9 cellular contexts compared by ENCODE assay signal in genomic region chr12:32115404-32116104, GRCh38. TPM values are rescaled to one million over a fixed set of nuclear protein-coding genes. Genes with fewer than 3 reads are reported as not detected.
A peak's percentile ranks its signal among the peaks of the same experiment; 100 is the strongest.
DNase-seq lines count a peak whose midpoint lies in the region; ATAC-seq and TF ChIP-seq lines count a peak whose summit lies in the region.
"Had no signal": no experiment of that assay in that cellular context is flagged by ENCODE, and none has a peak within 500 bp of the region (broad histone marks: within the 10 kb centered on the region; RNA-seq: fewer than 3 reads in every experiment).

No MANE protein-coding gene starts in this region.

- peak overlapping the region; percentile 53 for H3K4me2 ChIP-seq in fibroblast of lung (ENCODE audit: extremely low read depth, insufficient read depth, low read length)
- H3K4me2 ChIP-seq: BLaER1 had no signal

- no peaks in the 10 kb centered on the region for H3K9me3 ChIP-seq in fibroblast of lung (ENCODE audit: control insufficient read depth, insufficient read depth, low read depth, low read length)
- H3K9me3 ChIP-seq: BLaER1 had no signal

- H3K4me1 ChIP-seq in fibroblast of lung (ENCODE audit: control insufficient read depth, extremely low read depth, insufficient read depth, low read length), result peaks cover 17% of the 10 kb centered on the region

- no peak overlapping the region for H2AFZ ChIP-seq in fibroblast of lung (ENCODE audit: low read length)

- H3K4me3 ChIP-seq in fibroblast of lung (replicated peaks in 1 of 4; ENCODE audit: control extremely low read depth in 1 of 4, insufficient read depth in 1 of 4, low read depth in 3 of 4, low read length in 4 of 4), result peak overlapping the region in 2 of 4 experiments; percentile 4 to 9
- H3K4me3 ChIP-seq: BLaER1 had no signal

- peaks cover 41% of the 10 kb centered on the region for H3K79me2 ChIP-seq in fibroblast of lung (ENCODE audit: control insufficient read depth, insufficient read depth, low read length)

- intact Hi-C loops in posterior vena cava (cut with DNase I), result no loop called here

- H3K27me3 ChIP-seq in fibroblast of lung (ENCODE audit: control insufficient read depth, insufficient read depth, low read length), result no peaks in the 10 kb centered on the region
- H3K27me3 ChIP-seq: BLaER1 had no signal

- no peak for ATAC-seq in HG02884 (IDR thresholded peaks at IDR 0.05; ENCODE audit: unreplicated experiment)

- H3K27ac ChIP-seq in fibroblast of lung (ENCODE audit: insufficient read depth, low read length), result peak overlapping the region; percentile 80
- H3K27ac ChIP-seq: BLaER1 had no signal

- DNase-seq in NCI-H2171 treated with DMSO at 0.1 percent for 48 hours (lab: John Stamatoyannopoulos, UW) (peak; percentile 30), NCI-H2171 (lab: John Stamatoyannopoulos, UW) (no peak), RPMI7951 (ENCODE audit: low read depth) (peak; percentile 98), fibroblast of lung (ENCODE audit: low read depth in 2 of 2) (peak; percentile 99), posterior vena cava (ENCODE audit: low spot score) (peak; percentile 94), NCI-H526 treated with DMSO at 0.1 percent for 48 hours (lab: John Stamatoyannopoulos, UW) (no peak), NCI-H82 treated with DMSO at 0.1 percent for 48 hours (lab: John Stamatoyannopoulos, UW; ENCODE audit: unreplicated experiment) (no peak)

- no peaks in the 10 kb centered on the region for H3K36me3 ChIP-seq in fibroblast of lung (ENCODE audit: control insufficient read depth, insufficient read depth, low read length)

- H3K9ac ChIP-seq in fibroblast of lung (ENCODE audit: insufficient read depth, low read length), result no peak overlapping the region
- H3K9ac ChIP-seq: BLaER1 had no signal

- no peaks in the 10 kb centered on the region for H4K20me1 ChIP-seq in fibroblast of lung (ENCODE audit: control insufficient read depth, extremely low read depth, insufficient read depth, low read length)
- H4K20me1 ChIP-seq: BLaER1 had no signal

- TF ChIP-seq CTCF in fibroblast of lung (conservative IDR thresholded peaks at IDR 0.05 in 1 of 2, IDR thresholded peaks at IDR 0.05 in 1 of 2; ENCODE audit: low read depth in 1 of 2, low read length in 2 of 2), result no peak

RNA-seq across cellular contexts. Expression of gene BICD1, which starts 8.9 kb away (rescaled TPM):
- total RNA-seq in RPMI7951 (2014; rRNA removed; shearing (Covaris generic)), result 10.5 and 15.1 TPM in 2 replicates
- total RNA-seq in fibroblast of lung, result 10.0 and 12.4 TPM in 2 replicates
- polyA plus RNA-seq in fibroblast of lung, result 11.1 and 17.6 TPM in 2 replicates
- polyA plus RNA-seq in fibroblast of lung (2012), result 13.6 and 18.3 TPM in 2 replicates
- 9.7 and 11.7 TPM in 2 replicates for polyA minus RNA-seq in fibroblast of lung (ENCODE audit: low replicate concordance)
- 10 to 100 TPM; 24.1 to 34.6 TPM for total RNA-seq in posterior vena cava

Comparison
In these comparisons a context has a peak if more than half of its experiments do, and no peak if none do; other contexts are left out.
1. DNase-seq: peak in NCI-H2171 treated with DMSO at 0.1 percent for 48 hours (single experiment), RPMI7951 (single experiment), fibroblast of lung (2 of 2) and posterior vena cava (single experiment); none in NCI-H2171 (single experiment), NCI-H526 treated with DMSO at 0.1 percent for 48 hours (single experiment) and NCI-H82 treated with DMSO at 0.1 percent for 48 hours (single experiment).